ENCODE assay signal across 8 cellular contexts in the genomic region with DNA sequence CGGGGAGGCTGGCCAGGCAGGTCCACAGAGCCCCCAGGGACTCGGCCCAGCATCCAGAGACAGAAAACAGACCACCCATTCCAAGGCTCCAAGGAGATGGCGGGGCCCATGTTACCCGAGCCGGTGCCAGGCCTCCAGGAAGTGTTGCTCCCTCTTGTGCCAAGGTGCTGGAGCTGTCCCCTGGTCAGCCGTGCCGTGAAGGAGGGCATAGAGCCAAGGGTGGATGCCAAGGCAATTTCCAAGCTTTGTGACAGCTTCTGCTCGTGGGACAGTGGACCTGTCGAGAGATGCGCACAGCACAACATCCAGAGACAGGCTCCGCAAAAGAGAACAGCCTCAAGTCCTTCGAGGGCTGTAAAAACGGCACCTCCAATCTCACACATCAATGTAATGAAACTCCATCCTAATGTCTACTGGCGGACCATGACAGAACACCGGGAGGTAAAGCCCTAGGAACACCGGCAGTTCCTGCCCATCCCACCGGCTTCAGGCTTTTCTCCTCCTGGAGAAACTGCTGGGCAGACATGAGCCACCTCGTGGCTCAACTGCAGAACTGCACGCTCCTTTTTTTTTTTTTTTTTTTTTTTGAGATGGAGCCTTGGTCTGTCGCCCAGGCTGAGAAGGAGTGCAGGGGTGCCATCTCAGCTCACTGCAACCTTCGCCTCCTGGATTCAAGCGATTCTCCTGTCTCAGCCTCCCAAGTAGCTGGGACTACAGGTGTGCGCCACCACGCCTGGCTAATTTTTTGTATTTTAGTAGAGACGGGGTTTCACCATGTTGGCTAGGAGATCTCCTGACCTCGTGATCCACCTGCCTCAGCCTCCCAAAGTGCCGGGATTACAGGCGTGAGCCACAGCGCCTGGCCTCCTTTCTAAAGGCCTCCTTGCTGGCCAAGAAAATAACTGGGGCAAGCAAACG. TPM values are rescaled to one million over a fixed set of nuclear protein-coding genes. Genes with fewer than 3 reads are reported as not detected.
DNase-seq lines count a peak whose midpoint lies in the region; ATAC-seq and TF ChIP-seq lines count a peak whose summit lies in the region.

No MANE protein-coding gene starts in this region.

- in situ Hi-C loops in GM13977 (cut with MboI; ENCODE audit: low pct_unique_long_range_greater_than_20kb, low sequenced_read_pairs, unreplicated experiment) (no loop called here), gastrocnemius medialis (cut with MboI; ENCODE audit: low sequenced_read_pairs in 4 of 4) (loop anchor here in 2 of 4 donors (5.0 to 10.0 kb wide), 2 partner anchors 61 to 63 kb away; no protein-coding TSS in a partner anchor)

- H3K4me3 ChIP-seq in gastrocnemius medialis: no peak overlapping the region

- TF ChIP-seq POLR2A in gastrocnemius medialis (IDR thresholded peaks at IDR 0.05): no peak

- no peaks in the 10 kb centered on the region for H3K9me3 ChIP-seq in gastrocnemius medialis

- intact Hi-C loops in CD14-positive monocyte (cut with micrococcal nuclease) (loop anchor here (2.0 to 5.0 kb wide), 3 partner anchors 61 to 202 kb away; no protein-coding TSS in a partner anchor), left ventricle myocardium superior (cut with micrococcal nuclease) (loop anchor here (5.0 kb wide), 1 partner anchor 63 kb away; no protein-coding TSS in a partner anchor), gastrocnemius medialis (cut with DNase I; ENCODE audit: low total_unique reads) (loop anchor here (2.0 to 5.0 kb wide), 2 partner anchors 61 to 202 kb away; no protein-coding TSS in a partner anchor)

- peaks cover 0 to 2% (median 0%) of the 10 kb centered on the region in 3 donors for H3K27me3 Mint-ChIP-seq in CD14-positive monocyte (ENCODE audit: low read depth in 3 of 3)

- peaks cover 0 to 12% of the 10 kb centered on the region in 2 donors for H3K36me3 ChIP-seq in gastrocnemius medialis

- H3K4me1 Mint-ChIP-seq in CD14-positive monocyte: peaks cover 24% of the 10 kb centered on the region

- H3K27ac Mint-ChIP-seq in CD14-positive monocyte: no peak overlapping the region

- peaks cover 40 to 57% of the 10 kb centered on the region in 2 donors for H3K36me3 Mint-ChIP-seq in CD14-positive monocyte

- no peak overlapping the region for H3K4me3 Mint-ChIP-seq in CD14-positive monocyte

- ATAC-seq in left ventricle myocardium superior (peak; percentile 39), gastrocnemius medialis (peak; percentile 16 to 42), HG02938 (IDR thresholded peaks at IDR 0.05; ENCODE audit: unreplicated experiment) (no peak)

- DNase-seq in CD14-positive monocyte (ENCODE audit: low spot score): no peak
- DNase-seq in GM13977 (ENCODE audit: low spot score): peak; percentile 83
- peak; percentile 78 for DNase-seq in NCI-H2227 (lab: John Stamatoyannopoulos, UW; ENCODE audit: unreplicated experiment)
- peak; percentile 49 for DNase-seq in amniotic epithelial cell (ENCODE audit: low read depth)
- peak; percentile 41 for DNase-seq in left ventricle myocardium superior
- peak in 1 of 2 donors; percentile 39 for DNase-seq in gastrocnemius medialis
- DNase-seq in stimulated activated CD4-positive, alpha-beta T cell treated with anti-CD3 and anti-CD28 coated beads, Interleukin-1b, Interleukin-23, amount 100 ng/mL, for 48 hours: no peak

- no peaks in the 10 kb centered on the region for H3K9me3 Mint-ChIP-seq in CD14-positive monocyte

- TF ChIP-seq CTCF in CD14-positive monocyte (IDR thresholded peaks at IDR 0.05): peak; percentile 93
- peak; percentile 74 for TF ChIP-seq CTCF in GM13977 (IDR thresholded peaks at IDR 0.05; ENCODE audit: extremely low read depth, insufficient read depth, missing control alignments)
- peak; percentile 43 to 82 (median 63) for TF ChIP-seq CTCF in gastrocnemius medialis (IDR thresholded peaks at IDR 0.05 in 4 of 5, conservative IDR thresholded peaks at IDR 0.05 in 1 of 5)

- H3K27ac ChIP-seq in gastrocnemius medialis: no peak overlapping the region

- H3K4me1 ChIP-seq in gastrocnemius medialis: peaks cover 4 to 16% of the 10 kb centered on the region in 2 donors

- H3K27me3 ChIP-seq in gastrocnemius medialis: no peaks in the 10 kb centered on the region

RNA-seq across cellular contexts. Expression of a gene that starts 30.9 kb away (rescaled TPM):
- not detected for polyA plus RNA-seq in CD14-positive monocyte
- not detected for total RNA-seq in left ventricle myocardium superior
- not detected for total RNA-seq in gastrocnemius medialis

RNA-seq across cellular contexts. Expression of a gene that starts 44.0 kb away (rescaled TPM):
- polyA plus RNA-seq in CD14-positive monocyte: not detected
- total RNA-seq in left ventricle myocardium superior (not detected), gastrocnemius medialis (1 to 10 TPM in 1 of 4 donors, not detected in 3; 2.2 TPM)

RNA-seq across cellular contexts. Expression of a gene that starts 44.2 kb away (rescaled TPM):
- 10 to 100 TPM; 12.5 to 13.7 TPM for polyA plus RNA-seq in CD14-positive monocyte
- total RNA-seq in left ventricle myocardium superior (29.1 TPM), gastrocnemius medialis (10 to 100 TPM; 38.8 to 58.7 (median 49.3) TPM)

RNA-seq across cellular contexts. Expression of a gene that starts 44.2 kb away (rescaled TPM):
- polyA plus RNA-seq in CD14-positive monocyte: 1 to 10 TPM; 2.3 to 4.2 TPM
- total RNA-seq in left ventricle myocardium superior (2.9 TPM), gastrocnemius medialis (10 to 100 TPM; 14.6 to 17.1 (median 15.5) TPM)

RNA-seq across cellular contexts. Expression of a gene that starts 57.9 kb away (rescaled TPM):
- polyA plus RNA-seq in CD14-positive monocyte: under 1 TPM in 1 of 2 donors, not detected in 1; 0.05 TPM
- total RNA-seq in left ventricle myocardium superior: 17.6 TPM
- total RNA-seq in gastrocnemius medialis: 10 to 100 TPM; 15.3 to 33.4 (median 18.9) TPM

Comparison
In these comparisons a context has a peak if more than half of its experiments do, and no peak if none do; other contexts are left out.
1. DNase-seq: peak in GM13977 (single experiment), NCI-H2227 (single experiment), amniotic epithelial cell (single experiment) and left ventricle myocardium superior (single experiment); none in CD14-positive monocyte (single experiment) and stimulated activated CD4-positive, alpha-beta T cell treated with anti-CD3 and anti-CD28 coated beads, Interleukin-1b, Interleukin-23, amount 100 ng/mL, for 48 hours (single experiment).
2. Peak in every context shown above with its lines, with median percentiles within 50 percentile points of each other: CTCF ChIP-seq.